Comparison of ENCODE assay signal across 19 cellular contexts in the genomic region with DNA sequence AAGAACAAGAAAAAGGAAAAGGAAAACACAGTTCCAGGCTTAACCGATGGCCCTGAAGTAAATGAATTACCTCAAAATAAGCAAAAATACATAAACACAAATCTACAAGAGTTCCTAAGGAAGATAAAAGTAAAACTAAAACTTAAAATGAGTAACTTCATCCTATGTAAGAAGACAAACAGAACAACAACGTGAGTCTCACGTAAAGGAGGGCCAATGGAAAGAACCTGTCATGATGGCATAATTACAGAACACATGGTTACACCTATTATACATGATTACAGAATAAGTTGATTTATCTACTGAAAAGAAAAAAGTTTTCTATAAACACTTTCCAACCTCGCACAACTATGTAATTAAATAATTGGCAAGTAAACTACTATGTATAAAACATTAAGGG. TPM values are rescaled to one million over a fixed set of nuclear protein-coding genes. Genes with fewer than 3 reads are reported as not detected.
DNase-seq lines count a peak whose midpoint lies in the region; ATAC-seq and TF ChIP-seq lines count a peak whose summit lies in the region.
"Had no signal": no experiment of that assay in that cellular context is flagged by ENCODE, and none has a peak within 500 bp of the region (broad histone marks: within the 10 kb centered on the region; RNA-seq: fewer than 3 reads in every experiment).

No MANE protein-coding gene starts in this region.

- peaks cover 34% of the 10 kb centered on the region for H3K4me1 Mint-ChIP-seq in activated CD4-positive, alpha-beta T cell treated with anti-CD3 and anti-CD28 coated beads, Interleukin-2, amount 10 ng/mL, durations not matched to agents 24 days and 14 days
- H3K4me1 Mint-ChIP-seq in CD8-positive, alpha-beta memory T cell, result peaks cover 49 to 79% (median 57%) of the 10 kb centered on the region in 3 donors
- H3K4me1 Mint-ChIP-seq in activated T-helper 1 cell treated with anti-CD3 and anti-CD28 coated beads, Interleukin-12 subunit alpha, Interleukin-12 subunit beta, Interleukin-2, Interleukin-4 antibody, amounts not matched to agents 30 ng/mL and 10 ng/mL and 1 ng/mL, durations not matched to agents 14 hours and 24 hours and 36 hours (ENCODE audit: low read depth), result peaks cover 46% of the 10 kb centered on the region
- H3K4me1 Mint-ChIP-seq in endothelial cell (ENCODE audit: unreplicated experiment) (peaks cover 4% of the 10 kb centered on the region), GM23338 (no peaks in the 10 kb centered on the region)

- no peak overlapping the region for H3K4me2 ChIP-seq in GM23338

- H3K9me2 ChIP-seq in GM23338 (ENCODE audit: insufficient read depth), result no peaks in the 10 kb centered on the region

- POLR2A ChIA-PET in CD8-positive, alpha-beta memory T cell (lab: Charles Lee), result no interaction called here

- H3K4me1 ChIP-seq in CD8-positive, alpha-beta memory T cell (ENCODE audit: insufficient read depth, low read length), result peaks cover 5% of the 10 kb centered on the region
- H3K4me1 ChIP-seq in GM23338 (ENCODE audit: insufficient read depth), result no peaks in the 10 kb centered on the region
- H3K4me1 ChIP-seq: BE2C had no signal

- no peaks in the 10 kb centered on the region for H3K27me3 Mint-ChIP-seq in activated CD4-positive, alpha-beta T cell treated with anti-CD3 and anti-CD28 coated beads, Interleukin-2, amount 10 ng/mL, durations not matched to agents 24 days and 14 days
- no peaks in the 10 kb centered on the region for H3K27me3 Mint-ChIP-seq in CD8-positive, alpha-beta memory T cell
- H3K27me3 Mint-ChIP-seq in activated T-helper 1 cell treated with anti-CD3 and anti-CD28 coated beads, Interleukin-12 subunit alpha, Interleukin-12 subunit beta, Interleukin-2, Interleukin-4 antibody, amounts not matched to agents 30 ng/mL and 10 ng/mL and 1 ng/mL, durations not matched to agents 14 hours and 24 hours and 36 hours (ENCODE audit: insufficient read depth), result no peaks in the 10 kb centered on the region
- H3K27me3 Mint-ChIP-seq in endothelial cell (ENCODE audit: unreplicated experiment) (peaks cover 1% of the 10 kb centered on the region), GM23338 (ENCODE audit: insufficient read depth, low read depth, poor library complexity) (no peaks in the 10 kb centered on the region)
- H3K27me3 Mint-ChIP-seq: CD4-positive, alpha-beta T cell had no signal

- no peak for ATAC-seq in GM23338

- H3K27ac ChIP-seq in CD8-positive, alpha-beta memory T cell (ENCODE audit: low read depth, low read length), result no peak overlapping the region
- no peak overlapping the region for H3K27ac ChIP-seq in GM23338 (ENCODE audit: low read depth)
- H3K27ac ChIP-seq: HL-60 had no signal

- H3K79me2 ChIP-seq in GM23338 (replicated peaks; ENCODE audit: insufficient read depth), result peaks cover 94% of the 10 kb centered on the region

- no peak overlapping the region for H2AFZ ChIP-seq in GM23338

- H3K9me3 ChIP-seq in CD8-positive, alpha-beta memory T cell (ENCODE audit: low read length), result peaks cover 5% of the 10 kb centered on the region
- H3K9me3 ChIP-seq: BE2C, HAP-1 had no signal

- peaks cover 6% of the 10 kb centered on the region for H3K9me3 Mint-ChIP-seq in activated CD4-positive, alpha-beta T cell treated with anti-CD3 and anti-CD28 coated beads, Interleukin-2, amount 10 ng/mL, durations not matched to agents 24 days and 14 days
- H3K9me3 Mint-ChIP-seq in CD8-positive, alpha-beta memory T cell, result no peaks in the 10 kb centered on the region
- H3K9me3 Mint-ChIP-seq in activated T-helper 1 cell treated with anti-CD3 and anti-CD28 coated beads, Interleukin-12 subunit alpha, Interleukin-12 subunit beta, Interleukin-2, Interleukin-4 antibody, amounts not matched to agents 30 ng/mL and 10 ng/mL and 1 ng/mL, durations not matched to agents 14 hours and 24 hours and 36 hours, result peaks cover 16% of the 10 kb centered on the region
- no peaks in the 10 kb centered on the region for H3K9me3 Mint-ChIP-seq in endothelial cell (ENCODE audit: unreplicated experiment)
- H3K9me3 Mint-ChIP-seq in GM23338, result no peaks in the 10 kb centered on the region
- H3K9me3 Mint-ChIP-seq: CD4-positive, alpha-beta T cell had no signal

- H3K36me3 ChIP-seq in CD8-positive, alpha-beta memory T cell (ENCODE audit: insufficient read depth, low read length), result no peaks in the 10 kb centered on the region
- no peaks in the 10 kb centered on the region for H3K36me3 ChIP-seq in GM23338 (ENCODE audit: insufficient read depth)
- H3K36me3 ChIP-seq: BE2C had no signal

- no peaks in the 10 kb centered on the region for H3F3A ChIP-seq in GM23338 (replicated peaks; ENCODE audit: low read depth)

- no peaks in the 10 kb centered on the region for H3K27me3 ChIP-seq in CD8-positive, alpha-beta memory T cell (ENCODE audit: insufficient read depth, low read length, poor library complexity, severe bottlenecking)
- H3K27me3 ChIP-seq in GM23338 (ENCODE audit: insufficient read depth), result no peaks in the 10 kb centered on the region
- H3K27me3 ChIP-seq: BE2C had no signal

- TF ChIP-seq CTCF in endothelial cell (IDR thresholded peaks at IDR 0.05; ENCODE audit: unreplicated experiment) (no peak), GM23338 (conservative IDR thresholded peaks at IDR 0.05; ENCODE audit: low read depth in 2 of 2) (no peak)

- peak overlapping the region; percentile 58 for H3K27ac Mint-ChIP-seq in activated CD4-positive, alpha-beta T cell treated with anti-CD3 and anti-CD28 coated beads, Interleukin-2, amount 10 ng/mL, durations not matched to agents 24 days and 14 days
- H3K27ac Mint-ChIP-seq in CD8-positive, alpha-beta memory T cell, result peak overlapping the region in 5 of 8 donors; percentile 0 to 65 (median 37)
- peak overlapping the region; percentile 2 for H3K27ac Mint-ChIP-seq in activated T-helper 1 cell treated with anti-CD3 and anti-CD28 coated beads, Interleukin-12 subunit alpha, Interleukin-12 subunit beta, Interleukin-2, Interleukin-4 antibody, amounts not matched to agents 30 ng/mL and 10 ng/mL and 1 ng/mL, durations not matched to agents 14 hours and 24 hours and 36 hours
- H3K27ac Mint-ChIP-seq in endothelial cell (ENCODE audit: unreplicated experiment) (peak overlapping the region; percentile 36), GM23338 (no peak overlapping the region)
- H3K27ac Mint-ChIP-seq: CD4-positive, alpha-beta T cell had no signal

- H3K4me3 ChIP-seq in CD8-positive, alpha-beta memory T cell (ENCODE audit: low read length), result no peak overlapping the region
- no peak overlapping the region for H3K4me3 ChIP-seq in GM23338
- H3K4me3 ChIP-seq: HAP-1 had no signal

- H3K36me3 Mint-ChIP-seq in activated CD4-positive, alpha-beta T cell treated with anti-CD3 and anti-CD28 coated beads, Interleukin-2, amount 10 ng/mL, durations not matched to agents 24 days and 14 days (ENCODE audit: low read depth), result peaks cover 55% of the 10 kb centered on the region
- H3K36me3 Mint-ChIP-seq in CD8-positive, alpha-beta memory T cell, result peaks cover 9 to 51% (median 10%) of the 10 kb centered on the region in 3 donors
- peaks cover 29% of the 10 kb centered on the region for H3K36me3 Mint-ChIP-seq in activated T-helper 1 cell treated with anti-CD3 and anti-CD28 coated beads, Interleukin-12 subunit alpha, Interleukin-12 subunit beta, Interleukin-2, Interleukin-4 antibody, amounts not matched to agents 30 ng/mL and 10 ng/mL and 1 ng/mL, durations not matched to agents 14 hours and 24 hours and 36 hours (ENCODE audit: low read depth)
- peaks cover 7% of the 10 kb centered on the region for H3K36me3 Mint-ChIP-seq in endothelial cell (ENCODE audit: low read depth, unreplicated experiment)
- no peaks in the 10 kb centered on the region; the same call in 2 of the 3 replicates for H3K36me3 Mint-ChIP-seq in GM23338 (ENCODE audit: low read depth)

- no peak for DNase-seq in activated CD4-positive, alpha-beta T cell treated with anti-CD3 and anti-CD28 coated beads, Interleukin-2, amount 10 ng/mL, durations not matched to agents 24 days and 14 days
- DNase-seq in activated CD4-positive, alpha-beta T cell treated with anti-CD3 and anti-CD28 coated beads for 48 hours, result no peak
- no peak for DNase-seq in CD8-positive, alpha-beta memory T cell
- DNase-seq in activated T-helper 1 cell treated with anti-CD3 and anti-CD28 coated beads, Interleukin-12 subunit alpha, Interleukin-12 subunit beta, Interleukin-2, Interleukin-4 antibody, amounts not matched to agents 30 ng/mL and 10 ng/mL and 1 ng/mL, durations not matched to agents 14 hours and 24 hours and 36 hours (ENCODE audit: low spot score), result no peak
- DNase-seq in endothelial cell (ENCODE audit: low spot score) (no peak), NCI-H2171 (lab: John Stamatoyannopoulos, UW) (no peak), GM23338 (ENCODE audit: low spot score) (no peak), putamen (ENCODE audit: low spot score) (no peak)
- DNase-seq: BE2C; CD4-positive, alpha-beta T cell; GF-D8; IMR-90; NCI-H1417; NCI-H187; NCI-H2107; NCI-H2227 treated with DMSO at 0.1 percent for 48 hours; NCI-H510A treated with DMSO at 0.1 percent for 48 hours had no signal

- intact Hi-C loops in activated CD4-positive, alpha-beta T cell treated with anti-CD3 and anti-CD28 coated beads, Interleukin-2, amount 10 ng/mL, durations not matched to agents 24 days and 14 days (cut with micrococcal nuclease), result loop anchor here (5.0 to 10.0 kb wide), 2 partner anchors 40 to 113 kb away; a partner anchor contains a TSS
- intact Hi-C loops in activated T-helper 1 cell treated with anti-CD3 and anti-CD28 coated beads, Interleukin-12 subunit alpha, Interleukin-12 subunit beta, Interleukin-2, Interleukin-4 antibody, amounts not matched to agents 30 ng/mL and 10 ng/mL and 1 ng/mL, durations not matched to agents 14 hours and 24 hours and 36 hours (cut with micrococcal nuclease), result loop anchor here (5.0 kb wide), 1 partner anchor 40 kb away; no protein-coding TSS in a partner anchor

- 0 out of 2 replicates have a peak, but pooled peaks cover 14% of the 10 kb centered on the region for H4K20me1 ChIP-seq in GM23338 (replicated peaks; ENCODE audit: insufficient read depth)

- CTCF ChIA-PET in CD8-positive, alpha-beta memory T cell (lab: Charles Lee), result no interaction called here

- H3K4me3 Mint-ChIP-seq in activated CD4-positive, alpha-beta T cell treated with anti-CD3 and anti-CD28 coated beads, Interleukin-2, amount 10 ng/mL, durations not matched to agents 24 days and 14 days, result no peak overlapping the region
- H3K4me3 Mint-ChIP-seq in CD8-positive, alpha-beta memory T cell, result no peak overlapping the region
- H3K4me3 Mint-ChIP-seq in activated T-helper 1 cell treated with anti-CD3 and anti-CD28 coated beads, Interleukin-12 subunit alpha, Interleukin-12 subunit beta, Interleukin-2, Interleukin-4 antibody, amounts not matched to agents 30 ng/mL and 10 ng/mL and 1 ng/mL, durations not matched to agents 14 hours and 24 hours and 36 hours, result no peak overlapping the region
- no peak overlapping the region for H3K4me3 Mint-ChIP-seq in endothelial cell (ENCODE audit: unreplicated experiment)
- H3K4me3 Mint-ChIP-seq in GM23338, result no peak overlapping the region
- H3K4me3 Mint-ChIP-seq: CD4-positive, alpha-beta T cell had no signal

RNA-seq across cellular contexts. Expression of a gene that starts 42.1 kb away (rescaled TPM):
- 103 and 111 TPM in 2 replicates for total RNA-seq in activated CD4-positive, alpha-beta T cell treated with anti-CD3 and anti-CD28 coated beads, Interleukin-2, amount 10 ng/mL, durations not matched to agents 24 days and 14 days
- total RNA-seq in CD8-positive, alpha-beta memory T cell, result 10 to 100 TPM; 81.6 to 86.6 TPM
- 120 TPM for polyA plus RNA-seq in CD8-positive, alpha-beta memory T cell
- 98.7 and 116 TPM in 2 replicates for total RNA-seq in activated T-helper 1 cell treated with anti-CD3 and anti-CD28 coated beads, Interleukin-12 subunit alpha, Interleukin-12 subunit beta, Interleukin-2, Interleukin-4 antibody, amounts not matched to agents 30 ng/mL and 10 ng/mL and 1 ng/mL, durations not matched to agents 14 hours and 24 hours and 36 hours
- 287 TPM for total RNA-seq in endothelial cell (ENCODE audit: unreplicated experiment)
- total RNA-seq in GM23338 (2014; rRNA removed; shearing (Covaris generic)), result 114 and 135 TPM in 2 replicates
- polyA plus RNA-seq in GM23338 (2016; fragmentation: Nextera tagmentation; extraction: Ambion mirVana), result 19.5 and 25.0 TPM in 2 replicates
